16 cellular contexts compared by ENCODE assay signal in the genomic region with DNA sequence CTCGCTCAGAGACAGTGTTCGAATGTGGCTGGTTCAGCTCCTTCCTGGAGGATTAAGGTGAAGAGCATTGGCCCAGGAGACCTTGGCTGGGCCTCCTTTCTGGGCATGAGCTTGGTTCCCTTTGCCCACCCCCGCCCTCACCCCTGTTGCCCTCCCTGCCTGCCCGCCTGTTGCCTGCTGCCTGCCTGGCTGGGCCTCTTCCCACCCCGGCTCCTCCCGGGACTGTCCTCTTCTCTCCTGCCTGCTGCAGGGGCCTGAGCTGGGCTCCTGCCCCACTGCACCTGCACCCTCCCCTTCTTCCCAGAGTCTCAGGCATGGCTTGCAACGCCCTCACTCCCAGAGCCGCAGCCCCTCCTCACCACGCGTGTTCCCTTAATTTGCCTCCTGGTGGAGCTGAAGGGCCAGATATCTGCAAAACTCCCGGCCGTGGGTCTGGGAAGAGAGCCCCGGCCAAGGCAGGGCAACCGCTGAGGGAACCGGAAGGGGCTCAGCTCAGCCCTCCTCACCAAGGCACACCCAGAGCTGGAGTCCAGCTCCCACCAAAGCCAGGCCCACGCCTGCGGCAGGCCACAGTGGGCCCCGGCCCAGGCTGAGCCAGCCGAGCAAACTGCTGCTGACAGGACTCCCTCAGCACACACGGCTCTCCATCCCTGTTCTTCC. TPM values are rescaled to one million over a fixed set of nuclear protein-coding genes. Genes with fewer than 3 reads are reported as not detected.
DNase-seq lines count a peak whose midpoint lies in the region; ATAC-seq, FAIRE-seq and TF ChIP-seq lines count a peak whose summit lies in the region.
"Had no signal": no experiment of that assay in that cellular context is flagged by ENCODE, and none has a peak within 500 bp of the region (broad histone marks: within the 10 kb centered on the region; RNA-seq: fewer than 3 reads in every experiment).

No MANE protein-coding gene starts in this region.

- peaks cover 10% of the 10 kb centered on the region; the same call in 1 of the 2 replicates for H3K36me3 ChIP-seq in HUES64 (ENCODE audit: insufficient read depth, low read length)
- H3K36me3 ChIP-seq in mesendoderm (ENCODE audit: control insufficient read depth, insufficient read depth, low read length), result no peaks in the 10 kb centered on the region

- H3K18ac ChIP-seq in mesendoderm (ENCODE audit: low read length), result no peak overlapping the region

- no peak overlapping the region for H2BK15ac ChIP-seq in mesendoderm (replicated peaks; ENCODE audit: low read depth)

- H3K4me2 ChIP-seq in mesendoderm (ENCODE audit: low read length), result no peak overlapping the region
- H3K4me2 ChIP-seq: KMS-11 had no signal

- 0 out of 2 replicates have a peak overlapping the region, but pooled peaks have one; percentile 28 for H3K27ac ChIP-seq in HUES64 (ENCODE audit: low read depth, low read length)
- no peak overlapping the region for H3K27ac ChIP-seq in mesendoderm (ENCODE audit: low read depth, low read length)
- H3K27ac ChIP-seq: KMS-11 had no signal

- FAIRE-seq in GM12891 (lab: Jason Lieb, UNC), result no peak
- FAIRE-seq: bronchial epithelial cell had no signal

- no peaks in the 10 kb centered on the region for H3K79me1 ChIP-seq in mesendoderm (ENCODE audit: low read length)

- no peak overlapping the region for H2BK120ac ChIP-seq in mesendoderm (ENCODE audit: low read depth, low read length)

- no peak overlapping the region for H3K23ac ChIP-seq in mesendoderm (ENCODE audit: low read length)

- intact Hi-C loops in left colon (cut with DNase I, micrococcal nuclease), result no loop called here

- no peak overlapping the region for H2AK5ac ChIP-seq in mesendoderm (ENCODE audit: low read length)

- H3K56ac ChIP-seq in mesendoderm (ENCODE audit: low read length), result peak overlapping the region; percentile 59

- TF ChIP-seq POLR2A in GM12891 (IDR thresholded peaks at IDR 0.05; ENCODE audit: low read depth, low read length), result no peak

- no peak overlapping the region for H4K5ac ChIP-seq in mesendoderm (ENCODE audit: low read length)

- H2BK5ac ChIP-seq in mesendoderm (ENCODE audit: low read length), result no peak overlapping the region

- H3K79me2 ChIP-seq in mesendoderm (ENCODE audit: control insufficient read depth, insufficient read depth, low read length), result no peaks in the 10 kb centered on the region

- no peaks in the 10 kb centered on the region for H3K9me3 ChIP-seq in HUES64 (ENCODE audit: insufficient read depth, low read depth, low read length)
- H3K9me3 ChIP-seq: Caco-2 had no signal

- DNase-seq in D341Med (ENCODE audit: low spot score) (peak; percentile 52), ecto neural progenitor cell (ENCODE audit: low spot score) (peak; percentile 74), mesendoderm (peak; percentile 66), NCI-H2029 treated with DMSO at 0.1 percent for 48 hours (lab: John Stamatoyannopoulos, UW) (no peak), left colon (no peak), GM12891 (ENCODE audit: insufficient read length, low spot score) (no peak)
- DNase-seq: activated CD4-positive, alpha-beta T cell treated with anti-CD3 and anti-CD28 coated beads, Interleukin-2, amount 10 ng/mL, durations not matched to agents 7 days and 5 days; erythroblast; NCI-H2107; retina; T-cell had no signal

- ATAC-seq in left colon, result no peak
- ATAC-seq: activated T-helper 17 cell treated with anti-CD3 and anti-CD28 coated beads, Interleukin-2, amount 50 U/mL, for 72 hours; T-cell had no signal

- 69% methylated on average over 20 of the region's 20 CpGs for WGBS in HUES64
- no CpG with 5 or more reads among the region's 20 CpGs for WGBS in mesendoderm (ENCODE audit: extremely low coverage, insufficient coverage, low lambda C conversion rate)

- H4K8ac ChIP-seq in mesendoderm (ENCODE audit: low read depth, low read length), result no peak overlapping the region

- H3K4me1 ChIP-seq in HUES64 (ENCODE audit: insufficient read depth, low read length) (no peaks in the 10 kb centered on the region; the same call in 1 of the 2 replicates), mesendoderm (ENCODE audit: control insufficient read depth, low read depth, low read length) (no peaks in the 10 kb centered on the region)
- H3K4me1 ChIP-seq: Caco-2 had no signal

- H3K27me3 ChIP-seq in HUES64 (ENCODE audit: insufficient read depth, low read length), result no peaks in the 10 kb centered on the region
- H3K27me3 ChIP-seq in mesendoderm (ENCODE audit: insufficient read depth, low read length, poor library complexity), result no peaks in the 10 kb centered on the region

- no peak overlapping the region for H3K4me3 ChIP-seq in HUES64 (ENCODE audit: low read length)
- H3K4me3 ChIP-seq in mesendoderm (ENCODE audit: low read length), result no peak overlapping the region

- H3K9ac ChIP-seq in HUES64 (ENCODE audit: low read depth, low read length) (no peak overlapping the region), mesendoderm (ENCODE audit: low read length) (no peak overlapping the region)
- H3K9ac ChIP-seq: KMS-11 had no signal

- H3K4ac ChIP-seq in mesendoderm (ENCODE audit: low read depth, low read length), result no peak overlapping the region

TF ChIP-seq in GM12891, 5 proteins besides CTCF, POLR2A, EP300 and RAD21:
- TF ChIP-seq PAX5 (IDR thresholded peaks at IDR 0.05; ENCODE audit: insufficient read depth, low read length, severe bottlenecking) (no peak), TAF1 (IDR thresholded peaks at IDR 0.05; ENCODE audit: low read depth, low read length) (no peak), SPI1 (IDR thresholded peaks at IDR 0.05; ENCODE audit: low read depth, low read length) (no peak), POU2F2 (IDR thresholded peaks at IDR 0.05; ENCODE audit: low read depth, low read length) (no peak), POLR2AphosphoS5 (IDR thresholded peaks at IDR 0.05; ENCODE audit: low read depth, low read length) (no peak)
TF ChIP-seq in GM12891: peak in this region for 0.

RNA-seq across cellular contexts. Expression of a gene that starts 31.2 kb away (rescaled TPM):
- 10.0 TPM for polyA plus RNA-seq in HUES64 (2013, experiment 1 of 2)
- 10.2 TPM for polyA plus RNA-seq in HUES64 (2013, experiment 2 of 2)
- polyA plus RNA-seq in mesendoderm (2013, experiment 1 of 2), result 10.1 TPM
- polyA plus RNA-seq in mesendoderm (2013, experiment 2 of 2), result 10.7 TPM
- 10 to 100 TPM; 22.3 to 25.6 TPM for total RNA-seq in left colon
- 7.7 TPM for polyA plus RNA-seq in GM12891 (2012; ENCODE audit: low read depth, missing spikeins)

RNA-seq across cellular contexts. Expression of a gene that starts 32.4 kb away (rescaled TPM):
- 29.4 TPM for polyA plus RNA-seq in HUES64 (2013, experiment 1 of 2)
- 29.9 TPM for polyA plus RNA-seq in HUES64 (2013, experiment 2 of 2)
- polyA plus RNA-seq in mesendoderm (2013, experiment 1 of 2), result 9.5 TPM
- polyA plus RNA-seq in mesendoderm (2013, experiment 2 of 2), result 10.1 TPM
- total RNA-seq in left colon, result 10 to 100 TPM; 29.6 to 35.3 TPM
- polyA plus RNA-seq in GM12891 (2012; ENCODE audit: low read depth, missing spikeins), result 35.4 TPM

RNA-seq across cellular contexts. Expression of a gene that starts 33.4 kb away (rescaled TPM):
- 76.3 TPM for polyA plus RNA-seq in HUES64 (2013, experiment 1 of 2)
- 44.2 TPM for polyA plus RNA-seq in HUES64 (2013, experiment 2 of 2)
- polyA plus RNA-seq in mesendoderm (2013, experiment 1 of 2), result 57.2 TPM
- 56.6 TPM for polyA plus RNA-seq in mesendoderm (2013, experiment 2 of 2)
- total RNA-seq in left colon, result 10 to 100 TPM; 11.8 to 16.4 TPM
- polyA plus RNA-seq in GM12891 (2012; ENCODE audit: low read depth, missing spikeins), result 32.4 TPM

Comparison
In these comparisons a context has a peak if more than half of its experiments do, and no peak if none do; other contexts are left out.
1. DNase-seq: peak in D341Med (single experiment), ecto neural progenitor cell (single experiment) and mesendoderm (single experiment); none in NCI-H2029 treated with DMSO at 0.1 percent for 48 hours (single experiment), left colon (0 of 2) and GM12891 (single experiment).